Comparison of ENCODE assay signal across 8 cellular contexts in genomic region chr10:11345224-11346054, GRCh38.
DNase-seq lines count a peak whose midpoint lies in the region; ATAC-seq, FAIRE-seq and TF ChIP-seq lines count a peak whose summit lies in the region.

No MANE protein-coding gene starts in this region.

- DNase-seq in GM12891 (ENCODE audit: insufficient read length, low spot score) (no peak), H9 (peak; percentile 77), NCI-H2081 treated with DMSO at 0.1 percent for 48 hours (lab: John Stamatoyannopoulos, UW) (peak; percentile 8), endothelial cell (ENCODE audit: low spot score) (peak; percentile 41), stromal cell of bone marrow (ENCODE audit: low read depth) (peak; percentile 29), posterior cingulate gyrus (no peak), HuH-7.5 (ENCODE audit: low spot score) (no peak)

- H3K79me1 ChIP-seq in H9 (ENCODE audit: insufficient read depth, low read depth, low read length, poor library complexity, severe bottlenecking), result no peaks in the 10 kb centered on the region

- no peak overlapping the region for H2BK12ac ChIP-seq in H9 (ENCODE audit: insufficient read length, low read depth, low read length)

- H3T11ph ChIP-seq in H9 (ENCODE audit: low read length), result no peak overlapping the region

- no peak overlapping the region for H2AFZ ChIP-seq in H9 (ENCODE audit: low read length)

- no peak overlapping the region for H4K91ac ChIP-seq in H9 (ENCODE audit: insufficient read length, low read depth, low read length)

- H3K36me3 Mint-ChIP-seq in H9 (ENCODE audit: insufficient read depth in 1 of 3, low read depth in 3 of 3) (peaks cover 2 to 8% (median 4%) of the 10 kb centered on the region in 3 experiments; a peak in 4 of 7 replicates), endothelial cell (ENCODE audit: low read depth, unreplicated experiment) (no peaks in the 10 kb centered on the region)

- no peak overlapping the region for H2BK20ac ChIP-seq in H9 (ENCODE audit: low read depth, low read length, poor library complexity, severe bottlenecking)

- H3K4me1 Mint-ChIP-seq in H9 (no peaks in the 10 kb centered on the region; a peak in 1 of 4 replicates), endothelial cell (ENCODE audit: unreplicated experiment) (peaks cover 4% of the 10 kb centered on the region)

- H2BK15ac ChIP-seq in H9 (ENCODE audit: low read depth, low read length), result no peak overlapping the region

- no peak overlapping the region for H3K27ac ChIP-seq in H9 (ENCODE audit: insufficient read length, low read depth, low read length)

- no peaks in the 10 kb centered on the region for H3K23me2 ChIP-seq in H9 (ENCODE audit: insufficient read length, low read depth, low read length, poor library complexity, severe bottlenecking)

- ATAC-seq in GM21515 (IDR thresholded peaks at IDR 0.05; ENCODE audit: unreplicated experiment), result no peak

- no peak overlapping the region for H4K5ac ChIP-seq in H9 (ENCODE audit: insufficient read length, low read depth, low read length)

- H3K27me3 Mint-ChIP-seq in H9 (ENCODE audit: low read depth) (no peaks in the 10 kb centered on the region; the same call in none of the 2 replicates), endothelial cell (ENCODE audit: unreplicated experiment) (peaks cover 8% of the 10 kb centered on the region)

- H2AK5ac ChIP-seq in H9 (ENCODE audit: insufficient read length, low read length), result no peak overlapping the region

- H3K4me2 ChIP-seq in H9 (ENCODE audit: insufficient read depth, insufficient read length, low read length), result no peak overlapping the region

- no peaks in the 10 kb centered on the region for H3K79me2 ChIP-seq in H9 (ENCODE audit: insufficient read depth, low read length)

- no peak overlapping the region for H3K27ac Mint-ChIP-seq in H9
- peak overlapping the region; percentile 30 for H3K27ac Mint-ChIP-seq in endothelial cell (ENCODE audit: unreplicated experiment)

- FAIRE-seq in GM12891 (lab: Jason Lieb, UNC), result peak; percentile 71

- H2BK120ac ChIP-seq in H9 (ENCODE audit: low read depth, low read length, poor library complexity, severe bottlenecking), result no peak overlapping the region

- no peaks in the 10 kb centered on the region; the same call in 1 of the 2 replicates for H3K4me1 ChIP-seq in H9 (ENCODE audit: insufficient read depth, low read length)

- no peak overlapping the region for H3K14ac ChIP-seq in H9 (ENCODE audit: insufficient read depth, low read length)

- H3K56ac ChIP-seq in H9 (ENCODE audit: insufficient read length, low read depth, low read length), result no peak overlapping the region

- H2BK5ac ChIP-seq in H9 (ENCODE audit: insufficient read length, low read length), result no peak overlapping the region

- H3K27me3 ChIP-seq in H9 (ENCODE audit: insufficient read depth, low read length), result no peaks in the 10 kb centered on the region

- intact Hi-C loops in posterior cingulate gyrus (cut with DNase I), result no loop called here

- no peak overlapping the region for H3K4ac ChIP-seq in H9 (ENCODE audit: low read depth, low read length)

- no peak overlapping the region for H3K23ac ChIP-seq in H9 (ENCODE audit: insufficient read length, low read depth, low read length)

- H4K8ac ChIP-seq in H9 (replicated peaks; ENCODE audit: insufficient read length, low read depth, low read length), result no peak overlapping the region

- H3K9me3 Mint-ChIP-seq in H9, result peaks cover 6 to 11% of the 10 kb centered on the region in 2 experiments
- no peaks in the 10 kb centered on the region for H3K9me3 Mint-ChIP-seq in endothelial cell (ENCODE audit: unreplicated experiment)

- no peak overlapping the region for H3K4me3 Mint-ChIP-seq in H9
- H3K4me3 Mint-ChIP-seq in endothelial cell (ENCODE audit: unreplicated experiment), result no peak overlapping the region

- H3K9me3 ChIP-seq in H9 (ENCODE audit: control insufficient read depth, low read depth, low read length), result no peaks in the 10 kb centered on the region

- no peaks in the 10 kb centered on the region for H4K20me1 ChIP-seq in H9 (ENCODE audit: control insufficient read depth, insufficient read depth, insufficient read length)

- no peak overlapping the region for H3K18ac ChIP-seq in H9 (ENCODE audit: insufficient read length, low read depth, low read length)

- H3K9ac ChIP-seq in H9 (ENCODE audit: extremely low read depth, insufficient read length, low read length), result no peak overlapping the region

- no CpG with 5 or more reads among the region's 10 CpGs for WGBS in H9 (ENCODE audit: extremely low coverage, insufficient read length, low lambda C conversion rate)

- TF ChIP-seq POLR2A in GM12891 (IDR thresholded peaks at IDR 0.05; ENCODE audit: low read depth, low read length), result no peak

- TF ChIP-seq CTCF in H9 (conservative IDR thresholded peaks at IDR 0.05) (peak; percentile 52), endothelial cell (IDR thresholded peaks at IDR 0.05; ENCODE audit: unreplicated experiment) (no peak)

TF ChIP-seq in GM12891, 5 proteins besides CTCF, POLR2A, EP300 and RAD21:
- TF ChIP-seq POU2F2 (IDR thresholded peaks at IDR 0.05; ENCODE audit: low read depth, low read length) (no peak), POLR2AphosphoS5 (IDR thresholded peaks at IDR 0.05; ENCODE audit: low read depth, low read length) (no peak), TAF1 (IDR thresholded peaks at IDR 0.05; ENCODE audit: low read depth, low read length) (no peak), SPI1 (IDR thresholded peaks at IDR 0.05; ENCODE audit: low read depth, low read length) (no peak), PAX5 (IDR thresholded peaks at IDR 0.05; ENCODE audit: insufficient read depth, low read length, severe bottlenecking) (no peak)

Comparison
In these comparisons a context has a peak if more than half of its experiments do, and no peak if none do; other contexts are left out.
1. DNase-seq: peak in H9 (single experiment), NCI-H2081 treated with DMSO at 0.1 percent for 48 hours (single experiment), endothelial cell (single experiment) and stromal cell of bone marrow (single experiment); none in GM12891 (single experiment), posterior cingulate gyrus (0 of 10) and HuH-7.5 (single experiment).